ENCODE assay signal across 8 cellular contexts in the genomic region with DNA sequence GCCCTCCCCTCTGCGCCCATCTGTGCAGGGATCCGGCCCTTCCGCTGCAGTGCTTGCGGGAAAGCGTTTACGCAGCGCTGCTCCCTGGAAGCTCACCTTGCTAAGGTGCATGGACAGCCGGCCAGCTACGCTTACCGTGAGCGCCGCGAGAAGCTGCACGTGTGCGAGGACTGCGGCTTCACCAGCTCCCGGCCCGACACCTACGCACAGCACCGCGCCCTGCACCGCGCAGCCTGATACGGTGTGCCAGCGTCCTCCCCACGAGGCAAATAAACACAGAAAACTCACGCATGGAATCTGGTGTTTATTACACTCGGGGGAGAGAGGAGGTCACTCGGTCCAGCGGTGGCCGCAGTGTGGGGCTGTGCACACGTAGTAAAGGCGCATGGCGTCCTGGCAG. TPM values are rescaled to one million over a fixed set of nuclear protein-coding genes. Genes with fewer than 3 reads are reported as not detected.
A peak's percentile ranks its signal among the peaks of the same experiment; 100 is the strongest.
DNase-seq lines count a peak whose midpoint lies in the region; ATAC-seq and TF ChIP-seq lines count a peak whose summit lies in the region.

No MANE protein-coding gene starts in this region.

- peak overlapping the region; percentile 72 for H3K9ac ChIP-seq in DND-41 (ENCODE audit: low read depth, low read length)
- H3K9ac ChIP-seq in PC-3 (ENCODE audit: low read length): peak overlapping the region; percentile 79

- H3K4me3 ChIP-seq in DND-41 (ENCODE audit: low read depth in 1 of 2, low read length in 2 of 2) (peak overlapping the region; percentile 55 to 68; a peak in 3 of 4 replicates), PC-3 (ENCODE audit: low read length) (peak overlapping the region; percentile 73), ovary (no peak overlapping the region)

- H3K9me3 ChIP-seq in DND-41 (ENCODE audit: insufficient read depth, low read length, severe bottlenecking) (no peaks in the 10 kb centered on the region), PC-3 (ENCODE audit: low read length) (no peaks in the 10 kb centered on the region), ovary (no peaks in the 10 kb centered on the region)

- H3K27me3 ChIP-seq in DND-41 (ENCODE audit: insufficient read depth, low read length, poor library complexity): no peaks in the 10 kb centered on the region
- H3K27me3 ChIP-seq in PC-3 (ENCODE audit: low read length): no peaks in the 10 kb centered on the region
- H3K27me3 ChIP-seq in ovary: no peaks in the 10 kb centered on the region

- peaks cover 42% of the 10 kb centered on the region for H3K36me3 ChIP-seq in DND-41 (ENCODE audit: insufficient read depth, low read length)
- no peaks in the 10 kb centered on the region for H3K36me3 ChIP-seq in PC-3 (ENCODE audit: low read depth, low read length)
- H3K36me3 ChIP-seq in ovary: no peaks in the 10 kb centered on the region

- no peaks in the 10 kb centered on the region for H3K9me3 Mint-ChIP-seq in effector memory CD8-positive, alpha-beta T cell

- H3K4me1 Mint-ChIP-seq in effector memory CD8-positive, alpha-beta T cell (ENCODE audit: low read depth in 2 of 2): peaks cover 35 to 38% of the 10 kb centered on the region in 2 donors

- POLR2A ChIA-PET in PC-3 (lab: Charles Lee; ENCODE audit: unreplicated experiment): no interaction called here

- H3K27ac ChIP-seq in DND-41 (ENCODE audit: low read length) (no peak overlapping the region), PC-3 (ENCODE audit: low read length) (no peak overlapping the region), ovary (no peak overlapping the region)

- H3K4me3 Mint-ChIP-seq in effector memory CD8-positive, alpha-beta T cell: peak overlapping the region; percentile 89 to 94

- TF ChIP-seq CTCF in DND-41 (IDR thresholded peaks at IDR 0.05; ENCODE audit: borderline replicate concordance, extremely low read depth, low read length, poor library complexity, severe bottlenecking): no peak
- no peak for TF ChIP-seq CTCF in PC-3 (conservative IDR thresholded peaks at IDR 0.05; ENCODE audit: low read depth, low read length)
- TF ChIP-seq CTCF in ovary (IDR thresholded peaks at IDR 0.05): no peak

- H2AFZ ChIP-seq in DND-41 (ENCODE audit: low read depth, low read length) (no peak overlapping the region), PC-3 (ENCODE audit: low read length) (0 out of 2 replicates have a peak overlapping the region, but pooled peaks have one; percentile 95)

- BruUV-seq in PC-3 (replicated peaks; lab: Mats Ljungman, UMichigan): no TSS peak

- H4K20me1 ChIP-seq in DND-41 (ENCODE audit: insufficient read depth, low read length) (peaks cover 12% of the 10 kb centered on the region), PC-3 (ENCODE audit: low read length) (no peaks in the 10 kb centered on the region)

- peak overlapping the region; percentile 96 for H3K4me2 ChIP-seq in DND-41 (ENCODE audit: insufficient read depth, low read length)
- peak overlapping the region; percentile 96 for H3K4me2 ChIP-seq in PC-3 (ENCODE audit: low read length)

- peaks cover 41% of the 10 kb centered on the region for H3K79me2 ChIP-seq in DND-41 (ENCODE audit: insufficient read depth, low read length)
- H3K79me2 ChIP-seq in PC-3 (ENCODE audit: low read length): peaks cover 28% of the 10 kb centered on the region

- H3K4me1 ChIP-seq in DND-41 (ENCODE audit: insufficient read depth, low read length) (peaks cover 34% of the 10 kb centered on the region), PC-3 (ENCODE audit: insufficient read depth, low read length) (peaks cover 18% of the 10 kb centered on the region; the same call in 1 of the 2 replicates), ovary (ENCODE audit: insufficient read depth) (peaks cover 12% of the 10 kb centered on the region)

- DNase-seq in DND-41 (no peak), PC-3 (no peak), ovary (peak in 3 of 5 donors; percentile 40 to 52 (median 41)), SHP77 (lab: John Stamatoyannopoulos, UW) (no peak), DMS79 (lab: John Stamatoyannopoulos, UW) (no peak)
- DNase-seq in effector memory CD8-positive, alpha-beta T cell: no peak

- no peaks in the 10 kb centered on the region for H3K27me3 Mint-ChIP-seq in effector memory CD8-positive, alpha-beta T cell

- WGBS in ovary, 3 donors: 74 to 85% (median 74%) methylated on average over 34 of the region's 34 CpGs

- H3K27ac Mint-ChIP-seq in effector memory CD8-positive, alpha-beta T cell: peak overlapping the region; percentile 76 to 99

- ATAC-seq in DND-41 (ENCODE audit: insufficient read depth, low read depth) (no peak), PC-3 (no peak), GM19467 (IDR thresholded peaks at IDR 0.05; ENCODE audit: unreplicated experiment) (no peak), GM18502 (IDR thresholded peaks at IDR 0.05; ENCODE audit: poor library complexity, unreplicated experiment) (no peak)
- no peak for ATAC-seq in effector memory CD8-positive, alpha-beta T cell (replicated peaks)

- peaks cover 49% of the 10 kb centered on the region for H3K36me3 Mint-ChIP-seq in effector memory CD8-positive, alpha-beta T cell (ENCODE audit: insufficient read depth)

- CTCF ChIA-PET in PC-3 (lab: Charles Lee): no interaction called here

- intact Hi-C loops in PC-3 (cut with micrococcal nuclease) (loop anchor here (2.0 kb wide), 1 partner anchor 53 kb away; no protein-coding TSS in a partner anchor), ovary (cut with DNase I) (no loop called here)

- TF ChIP-seq EP300 in ovary (IDR thresholded peaks at IDR 0.05): no peak

- TF ChIP-seq POLR2A in ovary (IDR thresholded peaks at IDR 0.05): no peak

- H3K9me2 ChIP-seq in PC-3 (replicated peaks; ENCODE audit: low read length): no peaks in the 10 kb centered on the region

- H3F3A ChIP-seq in PC-3 (ENCODE audit: low read length, unreplicated experiment): no peaks in the 10 kb centered on the region

RNA-seq across cellular contexts. Expression of a gene that starts 1.2 kb away (rescaled TPM):
- total RNA-seq in PC-3 (2014; rRNA removed): 191 and 250 TPM in 2 replicates
- total RNA-seq in ovary: 10 to 100 TPM; 61.4 to 84.8 (median 70.0) TPM
- 10 to 100 TPM; 49.4 to 73.8 TPM for polyA plus RNA-seq in ovary

RNA-seq across cellular contexts. Expression of a gene that starts 1.8 kb away (rescaled TPM):
- total RNA-seq in PC-3 (2014; rRNA removed) (260 and 332 TPM in 2 replicates), ovary (100 to 1,000 TPM in 6 of 7 donors, 10 to 100 TPM in 1; 94.3 to 160 (median 144) TPM)
- polyA plus RNA-seq in ovary: 100 to 1,000 TPM; 124 to 175 TPM

RNA-seq across cellular contexts. Expression of a gene that starts 2.5 kb away (rescaled TPM):
- total RNA-seq in PC-3 (2014; rRNA removed) (not detected in 2 replicates), ovary (not detected)
- not detected for polyA plus RNA-seq in ovary

RNA-seq across cellular contexts. Expression of a gene that starts 26.4 kb away (rescaled TPM):
- total RNA-seq in PC-3 (2014; rRNA removed) (329 and 339 TPM in 2 replicates), ovary (100 to 1,000 TPM in 6 of 7 donors, 10 to 100 TPM in 1; 69.4 to 571 (median 488) TPM)
- polyA plus RNA-seq in ovary: 100 to 1,000 TPM; 424 to 783 TPM

RNA-seq across cellular contexts. Expression of a gene that starts 38.8 kb away (rescaled TPM):
- total RNA-seq in PC-3 (2014; rRNA removed) (not detected in 2 replicates), ovary (10 to 100 TPM; 39.9 to 81.4 (median 56.7) TPM)
- polyA plus RNA-seq in ovary: 10 to 100 TPM; 31.4 to 36.0 TPM

Comparison
In these comparisons a context has a peak if more than half of its experiments do, and no peak if none do; other contexts are left out.
1. DNase-seq: peak in ovary (3 of 5); none in DND-41 (single experiment), PC-3 (single experiment), effector memory CD8-positive, alpha-beta T cell (0 of 3), SHP77 (0 of 2) and DMS79 (single experiment).